Comparison of ENCODE assay signal across 15 cellular contexts in genomic region chr5:153900703-153901395, GRCh38.
A peak's percentile ranks its signal among the peaks of the same experiment; 100 is the strongest.
DNase-seq lines count a peak whose midpoint lies in the region; ATAC-seq and TF ChIP-seq lines count a peak whose summit lies in the region.
"Had no signal": no experiment of that assay in that cellular context is flagged by ENCODE, and none has a peak within 500 bp of the region (broad histone marks: within the 10 kb centered on the region; RNA-seq: fewer than 3 reads in every experiment).

No MANE protein-coding gene starts in this region.

- TF ChIP-seq CTCF in body of pancreas (IDR thresholded peaks at IDR 0.05) (no peak), tibial artery (IDR thresholded peaks at IDR 0.05) (no peak), OCI-LY7 (conservative IDR thresholded peaks at IDR 0.05; ENCODE audit: low read length) (no peak)

- peak; percentile 24 for ATAC-seq in body of pancreas
- ATAC-seq: activated CD4-positive, alpha-beta T cell treated with anti-CD3 and anti-CD28 coated beads for 36 hours; GM12878 had no signal

- intact Hi-C loops in body of pancreas (cut with DNase I): no loop called here
- intact Hi-C loops in tibial artery (cut with DNase I; ENCODE audit: low total_unique reads): no loop called here
- intact Hi-C loops in OCI-LY7 (cut with micrococcal nuclease; ENCODE audit: unreplicated experiment): no loop called here

- H3K36me3 ChIP-seq in body of pancreas (replicated peaks in 1 of 2; ENCODE audit: insufficient read depth in 1 of 2, low read depth in 2 of 2) (no peaks in the 10 kb centered on the region), tibial artery (no peaks in the 10 kb centered on the region), OCI-LY7 (ENCODE audit: insufficient read depth, low read length) (no peaks in the 10 kb centered on the region)
- H3K36me3 ChIP-seq: stomach had no signal

- H3K9me3 ChIP-seq in body of pancreas: no peaks in the 10 kb centered on the region
- H3K9me3 ChIP-seq in tibial artery: no peaks in the 10 kb centered on the region
- no peaks in the 10 kb centered on the region for H3K9me3 ChIP-seq in OCI-LY7 (ENCODE audit: low read length)
- H3K9me3 ChIP-seq: stomach had no signal

- 41 to 45% methylated on average over 3 of the region's 3 CpGs for whole genome bisulfite sequencing in body of pancreas, 2 donors

- H2AFZ ChIP-seq in OCI-LY7 (ENCODE audit: low read length): no peak overlapping the region

- no peaks in the 10 kb centered on the region for H4K20me1 ChIP-seq in OCI-LY7 (ENCODE audit: insufficient read depth, low read length)

- H3K27me3 ChIP-seq in body of pancreas (no peaks in the 10 kb centered on the region), tibial artery (no peaks in the 10 kb centered on the region)
- H3K27me3 ChIP-seq: stomach had no signal

- CTCF ChIA-PET in OCI-LY7 (lab: Charles Lee; ENCODE audit: unreplicated experiment): no interaction called here

- no peak overlapping the region for H3K27ac ChIP-seq in body of pancreas
- H3K27ac ChIP-seq in tibial artery: peak overlapping the region; percentile 64 to 71
- H3K27ac ChIP-seq in OCI-LY7 (ENCODE audit: low read depth, low read length, poor library complexity, severe bottlenecking): no peak overlapping the region

- H3K9me2 ChIP-seq in OCI-LY7 (ENCODE audit: insufficient read depth, low read length): no peaks in the 10 kb centered on the region

- H3K79me2 ChIP-seq in OCI-LY7 (ENCODE audit: insufficient read depth, low read depth, low read length): no peaks in the 10 kb centered on the region

- TF ChIP-seq POLR2A in body of pancreas (IDR thresholded peaks at IDR 0.05): no peak

- no peak overlapping the region for H3K4me2 ChIP-seq in OCI-LY7 (ENCODE audit: low read length)

- no TSS peak for BruUV-seq in OCI-LY7 (replicated peaks; lab: Mats Ljungman, UMichigan)

- H3K4me1 ChIP-seq in body of pancreas: no peaks in the 10 kb centered on the region
- H3K4me1 ChIP-seq in tibial artery: peaks cover 0 to 79% (median 28%) of the 10 kb centered on the region in 4 donors
- no peaks in the 10 kb centered on the region for H3K4me1 ChIP-seq in OCI-LY7 (ENCODE audit: insufficient read depth, low read length, poor library complexity, severe bottlenecking)
- H3K4me1 ChIP-seq: stomach had no signal

- POLR2A ChIA-PET in OCI-LY7 (lab: Charles Lee): no interaction called here

- no peak overlapping the region for H3K4me3 ChIP-seq in body of pancreas
- H3K4me3 ChIP-seq in tibial artery: no peak overlapping the region
- no peak overlapping the region for H3K4me3 ChIP-seq in OCI-LY7 (ENCODE audit: low read depth, low read length, poor library complexity, severe bottlenecking)
- H3K4me3 ChIP-seq: GM12878, stomach had no signal

- DNase-seq in HS-5 (ENCODE audit: low read depth) (peak; percentile 91), body of pancreas (no peak), glomerular visceral epithelial cell (ENCODE audit: extremely low spot score) (peak; percentile 48), tibial artery (peak in 1 of 2 donors; percentile 39), NCI-H1105 treated with DMSO at 0.1 percent for 48 hours (lab: John Stamatoyannopoulos, UW) (no peak), OCI-LY7 (ENCODE audit: low spot score) (no peak)
- no peak for DNase-seq in activated CD4-positive, alpha-beta T cell treated with anti-CD3 and anti-CD28 coated beads, Interleukin-2, amount 50 U/mL, for 4 hours
- DNase-seq: activated CD4-positive, alpha-beta T cell treated with anti-CD3 and anti-CD28 coated beads for 36 hours; activated effector memory CD4-positive, alpha-beta T cell treated with Interleukin-2 at 50 U/mL for 16 hours; H7; hippocampal formation; NCI-H146; NCI-H774; stomach had no signal

Comparison
In these comparisons a context has a peak if more than half of its experiments do, and no peak if none do; other contexts are left out.
1. DNase-seq: peak in HS-5 (single experiment) and glomerular visceral epithelial cell (single experiment); none in body of pancreas (0 of 4), activated CD4-positive, alpha-beta T cell treated with anti-CD3 and anti-CD28 coated beads, Interleukin-2, amount 50 U/mL, for 4 hours (0 of 2), NCI-H1105 treated with DMSO at 0.1 percent for 48 hours (single experiment) and OCI-LY7 (single experiment).
2. H3K27ac ChIP-seq: peak in tibial artery (2 of 2); none in body of pancreas (0 of 4) and OCI-LY7 (single experiment).